Comparison of ENCODE assay signal across 17 cellular contexts in the genomic region with DNA sequence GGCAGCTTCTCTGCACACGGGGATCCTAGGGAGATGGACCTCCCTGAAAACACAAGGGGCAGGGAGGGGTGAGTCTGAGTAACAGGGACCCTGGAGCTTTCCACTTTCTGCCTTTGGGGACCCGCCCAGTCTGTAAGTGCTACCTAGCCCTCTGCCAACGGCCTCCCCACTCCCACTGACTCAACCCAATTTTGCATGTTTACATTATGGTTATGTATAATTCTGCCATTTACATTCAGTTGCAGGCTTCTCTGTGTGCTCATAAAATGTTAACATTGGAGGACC.
"Had no signal": no experiment of that assay in that cellular context is flagged by ENCODE, and none has a peak within 500 bp of the region (broad histone marks: within the 10 kb centered on the region; RNA-seq: fewer than 3 reads in every experiment).

No MANE protein-coding gene starts in this region.

- H3K4me3 ChIP-seq: cardiac muscle cell, colonic mucosa, gastroesophageal sphincter, ovary, tibial nerve, vagina had no signal

- H3K27ac ChIP-seq: cardiac muscle cell, colonic mucosa, gastroesophageal sphincter, ovary, tibial nerve, vagina had no signal

- H3K9me3 ChIP-seq: colonic mucosa, gastroesophageal sphincter, ovary, tibial nerve, vagina had no signal

- H3K4me1 ChIP-seq: colonic mucosa, tibial nerve, vagina had no signal

- ATAC-seq: activated naive CD8-positive, alpha-beta T cell treated with anti-CD3 and anti-CD28 coated beads, Interleukin-2, amount 50 U/mL, for 24 hours; gastroesophageal sphincter had no signal

- FAIRE-seq: astrocyte, keratinocyte had no signal

- H3K27me3 ChIP-seq: cardiac muscle cell, colonic mucosa, ovary, vagina had no signal

- DNase-seq: activated CD4-positive, alpha-beta T cell treated with anti-CD3 and anti-CD28 coated beads, Interleukin-2, amount 50 U/mL, for 48 hours; activated CD4-positive, CD25-positive, alpha-beta regulatory T cell treated with anti-CD3 and anti-CD28 coated beads, Interleukin-2, amount 50 U/mL, for 72 hours; activated naive CD4-positive, alpha-beta T cell treated with Interleukin-2 at 50 U/mL for 16 hours; activated naive CD8-positive, alpha-beta T cell treated with anti-CD3 and anti-CD28 coated beads, Interleukin-2, amount 50 U/mL, for 24 hours; colonic mucosa; effector CD4-positive, alpha-beta T cell; left ventricle myocardium superior; mesenchymal stem cell; ovary; stimulated activated CD4-positive, alpha-beta T cell treated with anti-CD3 and anti-CD28 coated beads, Interleukin-15, amount 100 ng/mL, for 24 hours; stimulated activated CD4-positive, alpha-beta T cell treated with anti-CD3 and anti-CD28 coated beads, Interleukin-4, amount 100 ng/mL, for 4 hours had no signal

- H3K36me3 ChIP-seq: cardiac muscle cell, colonic mucosa, gastroesophageal sphincter, ovary, tibial nerve, vagina had no signal
